24 cellular contexts compared by ENCODE assay signal in genomic region chr4:2643555-2643954, GRCh38.
DNase-seq lines count a peak whose midpoint lies in the region; ATAC-seq and TF ChIP-seq lines count a peak whose summit lies in the region.
"Had no signal": no experiment of that assay in that cellular context is flagged by ENCODE, and none has a peak within 500 bp of the region (broad histone marks: within the 10 kb centered on the region; RNA-seq: fewer than 3 reads in every experiment).

No MANE protein-coding gene starts in this region.

- H3K27me3 Mint-ChIP-seq in GM23338 (ENCODE audit: insufficient read depth, low read depth, poor library complexity): peaks cover 6% of the 10 kb centered on the region
- H3K27me3 Mint-ChIP-seq in brain: no peaks in the 10 kb centered on the region
- no peaks in the 10 kb centered on the region for H3K27me3 Mint-ChIP-seq in nephron progenitor cell (ENCODE audit: low read depth, poor library complexity)
- no peaks in the 10 kb centered on the region for H3K27me3 Mint-ChIP-seq in effector memory CD8-positive, alpha-beta T cell
- H3K27me3 Mint-ChIP-seq: CD4-positive, alpha-beta T cell had no signal

- H3K27me3 ChIP-seq in GM23338 (ENCODE audit: insufficient read depth): no peaks in the 10 kb centered on the region
- H3K27me3 ChIP-seq in testis: no peaks in the 10 kb centered on the region
- H3K27me3 ChIP-seq: BLaER1 treated with 17β-estradiol and CSF1 and Interleukin-3, amounts not matched to agents 10 nM and 100 nM; Peyer's patch had no signal

- no peak overlapping the region for H3K4me3 ChIP-seq in GM23338
- H3K4me3 ChIP-seq in testis: no peak overlapping the region
- H3K4me3 ChIP-seq: A549; BLaER1 treated with 17β-estradiol and CSF1 and Interleukin-3, amounts not matched to agents 10 nM and 100 nM; HAP-1; Peyer's patch had no signal

- H3K9me3 Mint-ChIP-seq in GM23338 (no peaks in the 10 kb centered on the region; the same call in 2 of the 3 replicates), brain (no peaks in the 10 kb centered on the region), nephron progenitor cell (no peaks in the 10 kb centered on the region)
- H3K9me3 Mint-ChIP-seq in effector memory CD8-positive, alpha-beta T cell: no peaks in the 10 kb centered on the region
- H3K9me3 Mint-ChIP-seq: CD4-positive, alpha-beta T cell; HFFc6 had no signal

- H3K9me2 ChIP-seq in GM23338 (ENCODE audit: insufficient read depth): no peaks in the 10 kb centered on the region

- H3F3A ChIP-seq in GM23338 (replicated peaks; ENCODE audit: low read depth): no peaks in the 10 kb centered on the region

- H3K4me3 Mint-ChIP-seq in GM23338 (no peak overlapping the region), brain (no peak overlapping the region), nephron progenitor cell (no peak overlapping the region)
- H3K4me3 Mint-ChIP-seq in effector memory CD8-positive, alpha-beta T cell: no peak overlapping the region
- H3K4me3 Mint-ChIP-seq: CD4-positive, alpha-beta T cell; HFFc6 had no signal

- H2AFZ ChIP-seq in GM23338: no peak overlapping the region

- 0 out of 2 replicates have a peak, but pooled peaks cover 4% of the 10 kb centered on the region for H3K79me2 ChIP-seq in GM23338 (replicated peaks; ENCODE audit: insufficient read depth)

- H3K36me3 ChIP-seq in GM23338 (ENCODE audit: insufficient read depth): peaks cover 15% of the 10 kb centered on the region
- H3K36me3 ChIP-seq in testis (ENCODE audit: low read depth, missing control alignments): no peaks in the 10 kb centered on the region

- ATAC-seq in GM23338 (no peak), HG03439 (IDR thresholded peaks at IDR 0.05; ENCODE audit: unreplicated experiment) (no peak)
- no peak for ATAC-seq in effector memory CD8-positive, alpha-beta T cell (replicated peaks)
- ATAC-seq: A549 had no signal

- 0 out of 3 replicates have a peak, but pooled peaks cover 3% of the 10 kb centered on the region for H3K4me1 Mint-ChIP-seq in GM23338
- peaks cover 9% of the 10 kb centered on the region for H3K4me1 Mint-ChIP-seq in brain
- no peaks in the 10 kb centered on the region for H3K4me1 Mint-ChIP-seq in nephron progenitor cell
- no peaks in the 10 kb centered on the region for H3K4me1 Mint-ChIP-seq in effector memory CD8-positive, alpha-beta T cell (ENCODE audit: low read depth in 2 of 2)

- DNase-seq in GM23338 (ENCODE audit: low spot score) (no peak), nephron progenitor cell (no peak), testis (peak; percentile 1)
- no peak for DNase-seq in NK-92 treated with Interleukin-12 subunit alpha and Interleukin-12 subunit beta, amount 100 ng/mL, for 24 hours (lab: John Stamatoyannopoulos, UW)
- DNase-seq in effector memory CD8-positive, alpha-beta T cell: no peak
- DNase-seq: AML-193, COR-L47, GOT3, HFFc6, KBM-7, NCI-H1105, NCI-H1436 treated with DMSO at 0.1 percent for 48 hours, NCI-H187 treated with DMSO at 0.1 percent for 48 hours, NCI-H2107, NCI-H446 treated with DMSO at 0.1 percent for 48 hours, OCI-M1, SHP77 treated with DMSO at 0.1 percent for 48 hours had no signal

- H3K27ac ChIP-seq in GM23338 (ENCODE audit: low read depth) (0 out of 2 replicates have a peak overlapping the region, but pooled peaks have one; percentile 63), testis (no peak overlapping the region)
- H3K27ac ChIP-seq: A549; BLaER1 treated with 17β-estradiol and CSF1 and Interleukin-3, amounts not matched to agents 10 nM and 100 nM; Peyer's patch had no signal

- H3K4me2 ChIP-seq in GM23338: no peak overlapping the region
- H3K4me2 ChIP-seq: A549; BLaER1 treated with 17β-estradiol and CSF1 and Interleukin-3, amounts not matched to agents 10 nM and 100 nM had no signal

- intact Hi-C loops in testis (cut with DNase I; ENCODE audit: low total_unique reads): no loop called here

- no peaks in the 10 kb centered on the region; the same call in 1 of the 2 replicates for H4K20me1 ChIP-seq in GM23338 (replicated peaks; ENCODE audit: insufficient read depth)

- H3K4me1 ChIP-seq in GM23338 (ENCODE audit: insufficient read depth): no peaks in the 10 kb centered on the region
- no peaks in the 10 kb centered on the region for H3K4me1 ChIP-seq in testis
- H3K4me1 ChIP-seq: A549; BLaER1 treated with 17β-estradiol and CSF1 and Interleukin-3, amounts not matched to agents 10 nM and 100 nM; HAP-1; Peyer's patch had no signal

- H3K9me3 ChIP-seq in testis: no peaks in the 10 kb centered on the region
- H3K9me3 ChIP-seq: A549, HAP-1, Peyer's patch had no signal

- no peak overlapping the region for H3K27ac Mint-ChIP-seq in GM23338
- peak overlapping the region in 3 of 5 experiments; percentile 14 to 81 (median 74) for H3K27ac Mint-ChIP-seq in brain
- H3K27ac Mint-ChIP-seq in nephron progenitor cell: peak overlapping the region; percentile 8
- H3K27ac Mint-ChIP-seq in effector memory CD8-positive, alpha-beta T cell: no peak overlapping the region
- H3K27ac Mint-ChIP-seq: CD4-positive, alpha-beta T cell; HFFc6 had no signal

- TF ChIP-seq CTCF in GM23338 (conservative IDR thresholded peaks at IDR 0.05; ENCODE audit: low read depth in 2 of 2) (no peak), brain (conservative IDR thresholded peaks at IDR 0.05) (no peak), nephron progenitor cell (IDR thresholded peaks at IDR 0.05) (no peak), testis (IDR thresholded peaks at IDR 0.05) (no peak)

- TF ChIP-seq POLR2A in testis (IDR thresholded peaks at IDR 0.05): no peak

- 88% methylated on average over 5 of the region's 5 CpGs for WGBS in testis, 2 donors

- H3K36me3 Mint-ChIP-seq in GM23338 (ENCODE audit: low read depth): peaks cover 57% of the 10 kb centered on the region
- peaks cover 80% of the 10 kb centered on the region for H3K36me3 Mint-ChIP-seq in brain
- H3K36me3 Mint-ChIP-seq in nephron progenitor cell (ENCODE audit: low read depth): peaks cover 75% of the 10 kb centered on the region
- H3K36me3 Mint-ChIP-seq in effector memory CD8-positive, alpha-beta T cell (ENCODE audit: insufficient read depth): peaks cover 70% of the 10 kb centered on the region

TF ChIP-seq in GM23338, 12 proteins besides CTCF, POLR2A, EP300 and RAD21 (continues in another document):
- TF ChIP-seq POLR2AphosphoS5 (IDR thresholded peaks at IDR 0.05; ENCODE audit: low read depth): no peak
- TF ChIP-seq ETS1 (IDR thresholded peaks at IDR 0.05): no peak
- no peak for TF ChIP-seq REST (IDR thresholded peaks at IDR 0.05; ENCODE audit: unreplicated experiment)
- no peak for TF ChIP-seq ZNF114 (CRISPR knock-in tag; IDR thresholded peaks at IDR 0.05)
- no peak for TF ChIP-seq CREB1 (CRISPR knock-in tag; IDR thresholded peaks at IDR 0.05; ENCODE audit: low read depth)
- no peak for TF ChIP-seq EZH2 (IDR thresholded peaks at IDR 0.05; ENCODE audit: low read depth, unreplicated experiment)
- TF ChIP-seq JUNB (IDR thresholded peaks at IDR 0.05; ENCODE audit: unreplicated experiment): no peak
- TF ChIP-seq EZH2phosphoT487 (IDR thresholded peaks at IDR 0.05; ENCODE audit: unreplicated experiment): no peak
- TF ChIP-seq ZNF331 (CRISPR knock-in tag; IDR thresholded peaks at IDR 0.05; ENCODE audit: low read depth): no peak
- no peak for TF ChIP-seq STAT1 (IDR thresholded peaks at IDR 0.05; ENCODE audit: unreplicated experiment)

Comparison
In these comparisons a context has a peak if more than half of its experiments do, and no peak if none do; other contexts are left out.
1. H3K27ac Mint-ChIP-seq: peak in brain (3 of 5) and nephron progenitor cell (single experiment); none in GM23338 (single experiment) and effector memory CD8-positive, alpha-beta T cell (0 of 2).